1 cellular context compared by ENCODE assay signal in genomic region chr11:16750417-16750816, GRCh38.
TF ChIP-seq lines count a peak whose summit lies in the region.

No MANE protein-coding gene starts in this region.

TF ChIP-seq in GM12878, 131 proteins besides CTCF, POLR2A, EP300 and RAD21:
- TF ChIP-seq PML (IDR thresholded peaks at IDR 0.05; ENCODE audit: low read length) (no peak), HDAC6 (IDR thresholded peaks at IDR 0.05; ENCODE audit: unreplicated experiment) (no peak), RELA (IDR thresholded peaks at IDR 0.05; ENCODE audit: borderline replicate concordance, partially characterized antibody) (no peak), RCOR1 (conservative IDR thresholded peaks at IDR 0.05; ENCODE audit: low read depth, low read length) (no peak), EZH2 (IDR thresholded peaks at IDR 0.05; ENCODE audit: borderline replicate concordance, control insufficient read depth, low read depth, low read length) (no peak), STAT1 (conservative IDR thresholded peaks at IDR 0.05) (no peak), SMAD5 (IDR thresholded peaks at IDR 0.05; ENCODE audit: low read depth) (no peak)
